24 cellular contexts compared by ENCODE assay signal in genomic region chr2:19480664-19481063, GRCh38.
DNase-seq lines count a peak whose midpoint lies in the region; ATAC-seq, FAIRE-seq and TF ChIP-seq lines count a peak whose summit lies in the region.
"Had no signal": no experiment of that assay in that cellular context is flagged by ENCODE, and none has a peak within 500 bp of the region (broad histone marks: within the 10 kb centered on the region; RNA-seq: fewer than 3 reads in every experiment).

No MANE protein-coding gene starts in this region.

- no peak overlapping the region for H2BK12ac ChIP-seq in trophoblast cell (ENCODE audit: low read length)

- no peak for TF ChIP-seq CTCF in HepG2 (CRISPR knock-in tag; IDR thresholded peaks at IDR 0.05)
- no peak for TF ChIP-seq CTCF in sigmoid colon (IDR thresholded peaks at IDR 0.05)

- CTCF ChIA-PET in HepG2 (lab: Yijun Ruan, JAX; ENCODE audit: low intra/inter-chr PET ratio, low total read pairs) = no interaction called here

- H3K4me3 ChIP-seq in HepG2 (replicated peaks in 1 of 3; ENCODE audit: insufficient read depth in 1 of 3, low read depth in 2 of 3, low read length in 3 of 3) (no peak overlapping the region), sigmoid colon (no peak overlapping the region), trophoblast cell (ENCODE audit: low read depth, low read length) (no peak overlapping the region)
- H3K4me3 ChIP-seq: BLaER1, GM12878, GM23338 had no signal

- in situ Hi-C loops in HepG2 (cut with HindIII; ENCODE audit: extremely low pct_ligation_motif_present, low pct_unique_long_range_greater_than_20kb) = no loop called here

- 17% methylated on average over 5 of the region's 5 CpGs for WGBS in HepG2 (ENCODE audit: low lambda C conversion rate)
- WGBS in sigmoid colon, 2 donors = 70 to 90% methylated on average over 5 of the region's 5 CpGs
- WGBS in trophoblast cell (ENCODE audit: extremely low coverage, insufficient coverage, insufficient read length) = no CpG with 5 or more reads among the region's 5 CpGs

- H3K9me3 Mint-ChIP-seq in activated CD4-positive, alpha-beta T cell treated with anti-CD3 and anti-CD28 coated beads, Interleukin-2, amount 10 ng/mL, durations not matched to agents 24 days and 14 days = no peaks in the 10 kb centered on the region
- H3K9me3 Mint-ChIP-seq: CD8-positive, alpha-beta T cell; GM23338; H9 had no signal

- POLR2A ChIA-PET in HepG2 (lab: Yijun Ruan, JAX) = no interaction called here

- no peak for TF ChIP-seq POLR2A in HepG2 (IDR thresholded peaks at IDR 0.05; ENCODE audit: insufficient read depth in 1 of 2, low read depth in 2 of 2, low read length in 2 of 2)
- TF ChIP-seq POLR2A in sigmoid colon (IDR thresholded peaks at IDR 0.05) = no peak

- peak in 1 of 2 experiments; percentile 11; a peak in 1 of 4 replicates for TF ChIP-seq EP300 in HepG2 (IDR thresholded peaks at IDR 0.05; ENCODE audit: low read depth in 2 of 2, low read length in 2 of 2)
- no peak for TF ChIP-seq EP300 in HepG2 (CRISPR knock-in tag; IDR thresholded peaks at IDR 0.05; ENCODE audit: borderline replicate concordance)
- TF ChIP-seq EP300 in sigmoid colon (IDR thresholded peaks at IDR 0.05) = no peak

- no peak overlapping the region for H3K9ac ChIP-seq in HepG2 (ENCODE audit: insufficient read depth, low read depth, low read length)
- no peak overlapping the region for H3K9ac ChIP-seq in trophoblast cell (ENCODE audit: low read length)
- H3K9ac ChIP-seq: BLaER1 had no signal

- BruUV-seq in HepG2 (replicated peaks; lab: Mats Ljungman, UMichigan) = no TSS peak

- DNase-seq in activated CD4-positive, alpha-beta T cell treated with anti-CD3 and anti-CD28 coated beads, Interleukin-2, amount 10 ng/mL, durations not matched to agents 24 days and 14 days = peak; percentile 37
- DNase-seq in activated CD4-positive, alpha-beta T cell treated with anti-CD3 and anti-CD28 coated beads, Interleukin-2, amount 50 U/mL, for 4 hours = no peak
- DNase-seq in HepG2 (ENCODE audit: low spot score) (no peak), mucosa of gallbladder (ENCODE audit: low spot score) (peak; percentile 50), sigmoid colon (peak; percentile 69), trophoblast cell (no peak)
- DNase-seq: Caco-2; CD4-positive, CD25-positive, alpha-beta regulatory T cell; CD8-positive, alpha-beta T cell; DMS153; DMS79; EL; GDM1; H9 had no signal

- H3K4me1 ChIP-seq in HepG2 (ENCODE audit: insufficient read depth, low read length) = peaks cover 18% of the 10 kb centered on the region
- H3K4me1 ChIP-seq in sigmoid colon = peaks cover 0 to 15% (median 9%) of the 10 kb centered on the region in 4 donors
- peaks cover 0 to 2% of the 10 kb centered on the region in 2 experiments for H3K4me1 ChIP-seq in trophoblast cell (ENCODE audit: control insufficient read depth in 1 of 2, insufficient read depth in 2 of 2, low read length in 2 of 2)
- H3K4me1 ChIP-seq: BLaER1, Caco-2 had no signal

- no peak overlapping the region for H3K27ac Mint-ChIP-seq in activated CD4-positive, alpha-beta T cell treated with anti-CD3 and anti-CD28 coated beads, Interleukin-2, amount 10 ng/mL, durations not matched to agents 24 days and 14 days
- H3K27ac Mint-ChIP-seq: B cell; CD4-positive, CD25-positive, alpha-beta regulatory T cell; CD8-positive, alpha-beta T cell; GM23338; H9 had no signal

- no peak overlapping the region for H2BK120ac ChIP-seq in trophoblast cell (ENCODE audit: insufficient read depth, low read length, poor library complexity)

- H4K91ac ChIP-seq in trophoblast cell (ENCODE audit: low read depth, low read length) = no peak overlapping the region

- no peak overlapping the region for H3K4ac ChIP-seq in trophoblast cell (ENCODE audit: low read depth, low read length)

- no peak for FAIRE-seq in HepG2 (lab: Jason Lieb, UNC)
- FAIRE-seq: A204.1, GM12878, GM19239 had no signal

- no peaks in the 10 kb centered on the region for H3K36me3 Mint-ChIP-seq in activated CD4-positive, alpha-beta T cell treated with anti-CD3 and anti-CD28 coated beads, Interleukin-2, amount 10 ng/mL, durations not matched to agents 24 days and 14 days (ENCODE audit: low read depth)
- H3K36me3 Mint-ChIP-seq: CD4-positive, CD25-positive, alpha-beta regulatory T cell; CD8-positive, alpha-beta T cell had no signal

- H3K27me3 ChIP-seq in HepG2 (ENCODE audit: control insufficient read depth in 1 of 2, insufficient read depth in 2 of 2, low read length in 2 of 2) (no peaks in the 10 kb centered on the region), sigmoid colon (no peaks in the 10 kb centered on the region), trophoblast cell (ENCODE audit: insufficient read depth, low read length) (no peaks in the 10 kb centered on the region)
- H3K27me3 ChIP-seq: BLaER1 had no signal

- H3K9me3 ChIP-seq in HepG2 (ENCODE audit: low read length) (no peaks in the 10 kb centered on the region), sigmoid colon (no peaks in the 10 kb centered on the region), trophoblast cell (ENCODE audit: insufficient read depth, low read depth, low read length) (no peaks in the 10 kb centered on the region)
- H3K9me3 ChIP-seq: BLaER1, Caco-2 had no signal

- no peak overlapping the region for H3K18ac ChIP-seq in trophoblast cell (ENCODE audit: low read length)

- peaks cover 16% of the 10 kb centered on the region for H3K27me3 Mint-ChIP-seq in activated CD4-positive, alpha-beta T cell treated with anti-CD3 and anti-CD28 coated beads, Interleukin-2, amount 10 ng/mL, durations not matched to agents 24 days and 14 days
- H3K27me3 Mint-ChIP-seq: CD4-positive, CD25-positive, alpha-beta regulatory T cell had no signal

- no peak for ATAC-seq in HepG2
- no peak for ATAC-seq in HG03457 (IDR thresholded peaks at IDR 0.05; ENCODE audit: unreplicated experiment)
- ATAC-seq in GM21447 (IDR thresholded peaks at IDR 0.05; ENCODE audit: unreplicated experiment) = no peak
- ATAC-seq: CD8-positive, alpha-beta T cell; GM12878; GM23338; HCT116 had no signal

- H4K8ac ChIP-seq in trophoblast cell (ENCODE audit: low read depth, low read length) = no peak overlapping the region

- H3K79me2 ChIP-seq in HepG2 (ENCODE audit: insufficient read depth, low read length) (no peaks in the 10 kb centered on the region), trophoblast cell (ENCODE audit: control insufficient read depth, insufficient read depth, low read length, poor library complexity) (no peaks in the 10 kb centered on the region)

- H3K23ac ChIP-seq in trophoblast cell (ENCODE audit: low read length) = no peak overlapping the region

- TF ChIP-seq RAD21 in HepG2 (CRISPR knock-in tag; IDR thresholded peaks at IDR 0.05) = no peak

- H2AFZ ChIP-seq in HepG2 (ENCODE audit: low read length) (no peak overlapping the region), trophoblast cell (ENCODE audit: insufficient read depth, low read length, poor library complexity) (no peak overlapping the region)
- H2AFZ ChIP-seq: GM23338 had no signal

- H3K36me3 ChIP-seq in HepG2 (replicated peaks in 1 of 2; ENCODE audit: control insufficient read depth in 1 of 2, insufficient read depth in 2 of 2, low read length in 2 of 2) = no peaks in the 10 kb centered on the region
- no peaks in the 10 kb centered on the region for H3K36me3 ChIP-seq in sigmoid colon
- no peaks in the 10 kb centered on the region for H3K36me3 ChIP-seq in trophoblast cell (ENCODE audit: control insufficient read depth in 1 of 2, insufficient read depth in 2 of 2, low read length in 2 of 2)
- H3K36me3 ChIP-seq: BLaER1 had no signal

- no peaks in the 10 kb centered on the region for H3K79me1 ChIP-seq in trophoblast cell (ENCODE audit: low read length)

- no peak overlapping the region for H3K4me2 ChIP-seq in HepG2 (ENCODE audit: low read depth, low read length)
- no peak overlapping the region for H3K4me2 ChIP-seq in trophoblast cell (ENCODE audit: low read length)
- H3K4me2 ChIP-seq: BLaER1, GM23338 had no signal

- H3K4me3 Mint-ChIP-seq in activated CD4-positive, alpha-beta T cell treated with anti-CD3 and anti-CD28 coated beads, Interleukin-2, amount 10 ng/mL, durations not matched to agents 24 days and 14 days = no peak overlapping the region
- H3K4me3 Mint-ChIP-seq: B cell; CD4-positive, CD25-positive, alpha-beta regulatory T cell; CD8-positive, alpha-beta T cell; GM23338; H9 had no signal

- H3K27ac ChIP-seq in HepG2 (ENCODE audit: extremely low read length, insufficient read depth, low read length) (no peak overlapping the region), sigmoid colon (no peak overlapping the region), trophoblast cell (ENCODE audit: low read depth, low read length) (no peak overlapping the region)
- H3K27ac ChIP-seq: 22Rv1, BLaER1 had no signal

- H3K14ac ChIP-seq in trophoblast cell (ENCODE audit: low read length) = no peak overlapping the region

- intact Hi-C loops in activated CD4-positive, alpha-beta T cell treated with anti-CD3 and anti-CD28 coated beads, Interleukin-2, amount 10 ng/mL, durations not matched to agents 24 days and 14 days (cut with micrococcal nuclease) = no loop called here
- intact Hi-C loops in HepG2 (cut with micrococcal nuclease; ENCODE audit: unreplicated experiment) = no loop called here
- intact Hi-C loops in sigmoid colon (cut with DNase I) = no loop called here

- no peak overlapping the region for H2AK5ac ChIP-seq in trophoblast cell (ENCODE audit: low read length)

- no peak overlapping the region for H4K12ac ChIP-seq in trophoblast cell (ENCODE audit: low read depth, low read length)

- no peaks in the 10 kb centered on the region for H4K20me1 ChIP-seq in HepG2 (ENCODE audit: insufficient read depth, low read length)
- H4K20me1 ChIP-seq: BLaER1 had no signal

- H3K4me1 Mint-ChIP-seq in activated CD4-positive, alpha-beta T cell treated with anti-CD3 and anti-CD28 coated beads, Interleukin-2, amount 10 ng/mL, durations not matched to agents 24 days and 14 days = no peaks in the 10 kb centered on the region
- H3K4me1 Mint-ChIP-seq: B cell; CD4-positive, CD25-positive, alpha-beta regulatory T cell; GM23338; H9 had no signal

- no peak overlapping the region for H2BK5ac ChIP-seq in trophoblast cell (ENCODE audit: low read depth, low read length, poor library complexity)

TF ChIP-seq in HepG2, 621 proteins besides CTCF, POLR2A, EP300 and RAD21 (continues in another document):
- TF ChIP-seq ZNF737 (CRISPR knock-in tag; IDR thresholded peaks at IDR 0.05; ENCODE audit: borderline replicate concordance) (no peak), BCL6 (CRISPR knock-in tag; IDR thresholded peaks at IDR 0.05) (0 out of 2 replicates have a peak, but pooled peaks have one; percentile 32), KDM1A (CRISPR knock-in tag; IDR thresholded peaks at IDR 0.05) (no peak), NFYC (CRISPR knock-in tag; IDR thresholded peaks at IDR 0.05) (no peak), ZFP62 (CRISPR knock-in tag; IDR thresholded peaks at IDR 0.05) (no peak), MED13 (CRISPR knock-in tag; IDR thresholded peaks at IDR 0.05) (no peak), RARA (CRISPR knock-in tag; IDR thresholded peaks at IDR 0.05) (peak; percentile 69)

Comparison
In these comparisons a context has a peak if more than half of its experiments do, and no peak if none do; other contexts are left out.
1. DNase-seq: peak in activated CD4-positive, alpha-beta T cell treated with anti-CD3 and anti-CD28 coated beads, Interleukin-2, amount 10 ng/mL, durations not matched to agents 24 days and 14 days (single experiment), mucosa of gallbladder (single experiment) and sigmoid colon (single experiment); none in activated CD4-positive, alpha-beta T cell treated with anti-CD3 and anti-CD28 coated beads, Interleukin-2, amount 50 U/mL, for 4 hours (0 of 2), HepG2 (single experiment) and trophoblast cell (0 of 2).